In the genomic region with DNA sequence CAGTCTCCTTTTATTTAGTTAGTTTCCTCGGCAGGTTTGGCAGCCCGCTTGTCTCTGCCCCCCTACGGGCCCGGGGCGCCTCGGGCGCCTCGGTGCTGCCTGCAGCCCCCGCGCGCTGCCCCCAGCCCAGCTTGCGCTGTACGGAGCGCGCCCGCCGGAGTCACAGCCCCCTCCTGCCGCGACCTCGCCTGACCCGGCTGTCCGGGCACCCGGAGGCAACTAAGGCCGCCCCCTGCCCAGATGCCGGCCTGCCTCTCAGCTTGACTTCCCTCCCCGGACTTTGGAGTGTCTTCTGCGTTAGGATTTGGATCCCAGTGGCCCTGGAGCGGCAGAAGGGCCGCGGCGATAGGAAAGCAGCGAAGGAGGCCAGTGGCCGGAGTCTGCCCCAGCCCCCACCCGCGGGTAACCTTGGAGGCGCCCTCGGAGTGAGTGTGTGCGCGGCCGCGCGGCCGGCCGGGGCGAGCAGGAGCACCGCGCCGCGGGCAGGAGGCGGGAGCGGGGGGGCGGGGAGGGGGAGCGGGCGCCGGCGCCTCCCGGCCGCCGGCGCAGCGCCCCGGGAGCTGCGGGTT, we compare ENCODE assay signal across 8 cellular contexts. TPM values are rescaled to one million over a fixed set of nuclear protein-coding genes. Genes with fewer than 3 reads are reported as not detected.
DNase-seq lines count a peak whose midpoint lies in the region; ATAC-seq and TF ChIP-seq lines count a peak whose summit lies in the region.

No MANE protein-coding gene starts in this region.

- H3K36me3 Mint-ChIP-seq in Calu3 (ENCODE audit: insufficient read depth, unreplicated experiment) = peaks cover 58% of the 10 kb centered on the region
- H3K36me3 Mint-ChIP-seq in stimulated activated naive CD8-positive, alpha-beta T cell treated with anti-CD3 and anti-CD28 coated beads, Interleukin-15, Interleukin-2, amounts not matched to agents 100 ng/mL and 50 ng/mL, for 24 hours (ENCODE audit: low read depth) = peaks cover 17% of the 10 kb centered on the region

- H3K27me3 Mint-ChIP-seq in Calu3 (ENCODE audit: unreplicated experiment) = no peaks in the 10 kb centered on the region
- peaks cover 47% of the 10 kb centered on the region for H3K27me3 Mint-ChIP-seq in stimulated activated naive CD8-positive, alpha-beta T cell treated with anti-CD3 and anti-CD28 coated beads, Interleukin-15, Interleukin-2, amounts not matched to agents 100 ng/mL and 50 ng/mL, for 24 hours

- H3K4me3 Mint-ChIP-seq in Calu3 (ENCODE audit: low read depth, unreplicated experiment) = peak overlapping the region; percentile 78
- peak overlapping the region; percentile 81 for H3K4me3 Mint-ChIP-seq in stimulated activated naive CD8-positive, alpha-beta T cell treated with anti-CD3 and anti-CD28 coated beads, Interleukin-15, Interleukin-2, amounts not matched to agents 100 ng/mL and 50 ng/mL, for 24 hours

- BruUV-seq in Calu3 (replicated peaks; lab: Mats Ljungman, UMichigan) = no TSS peak

- TF ChIP-seq CTCF in Calu3 (IDR thresholded peaks at IDR 0.05; ENCODE audit: unreplicated experiment) (no peak), choroid plexus epithelial cell (conservative IDR thresholded peaks at IDR 0.05; ENCODE audit: low read depth, low read length) (no peak)

- CTCF ChIA-PET in Calu3 (lab: Charles Lee) = interaction anchor here (2.4 kb wide), 1 partner anchor 105 kb away, joined by 10 read pairs; no protein-coding TSS in a partner anchor

- peak overlapping the region; percentile 69 for H3K4me3 ChIP-seq in choroid plexus epithelial cell (ENCODE audit: low read depth, low read length)

- no peaks in the 10 kb centered on the region for H3K9me3 Mint-ChIP-seq in Calu3 (ENCODE audit: low read depth, unreplicated experiment)
- no peaks in the 10 kb centered on the region for H3K9me3 Mint-ChIP-seq in stimulated activated naive CD8-positive, alpha-beta T cell treated with anti-CD3 and anti-CD28 coated beads, Interleukin-15, Interleukin-2, amounts not matched to agents 100 ng/mL and 50 ng/mL, for 24 hours

- peak; percentile 64 for DNase-seq in Calu3
- DNase-seq in choroid plexus epithelial cell (ENCODE audit: low read depth) = peak; percentile 20
- DNase-seq in left kidney (ENCODE audit: low read depth, low spot score) = peak; percentile 61
- DNase-seq in GM19238 (ENCODE audit: insufficient read length, low spot score) = no peak

- intact Hi-C loops in Calu3 (cut with micrococcal nuclease; ENCODE audit: unreplicated experiment) = no loop called here

- peak overlapping the region; percentile 96 for H3K27ac Mint-ChIP-seq in Calu3 (ENCODE audit: unreplicated experiment)
- H3K27ac Mint-ChIP-seq in stimulated activated naive CD8-positive, alpha-beta T cell treated with anti-CD3 and anti-CD28 coated beads, Interleukin-15, Interleukin-2, amounts not matched to agents 100 ng/mL and 50 ng/mL, for 24 hours = no peak overlapping the region

- ATAC-seq in GM19025 (IDR thresholded peaks at IDR 0.05; ENCODE audit: low read depth, unreplicated experiment) = peak; percentile 57
- peak; percentile 57 for ATAC-seq in HG03175 (IDR thresholded peaks at IDR 0.05; ENCODE audit: unreplicated experiment)
- peak; percentile 60 for ATAC-seq in SK-N-SH treated with all-trans-retinoic acid at 6 μM for 48 hours

- H3K4me1 Mint-ChIP-seq in Calu3 (ENCODE audit: low read depth, unreplicated experiment) = peaks cover 26% of the 10 kb centered on the region
- peaks cover 23% of the 10 kb centered on the region for H3K4me1 Mint-ChIP-seq in stimulated activated naive CD8-positive, alpha-beta T cell treated with anti-CD3 and anti-CD28 coated beads, Interleukin-15, Interleukin-2, amounts not matched to agents 100 ng/mL and 50 ng/mL, for 24 hours (ENCODE audit: low read depth)

TF ChIP-seq in SK-N-SH treated with all-trans-retinoic acid at 6 μM for 48 hours, 23 proteins besides CTCF, POLR2A, EP300 and RAD21:
- TF ChIP-seq TOX (CRISPR knock-in tag; IDR thresholded peaks at IDR 0.05; ENCODE audit: borderline replicate concordance) = no peak
- TF ChIP-seq TCF4 (CRISPR knock-in tag; IDR thresholded peaks at IDR 0.05; ENCODE audit: borderline replicate concordance) = no peak
- no peak for TF ChIP-seq ZFP30 (CRISPR knock-in tag; IDR thresholded peaks at IDR 0.05)
- no peak for TF ChIP-seq BACH2 (CRISPR knock-in tag; IDR thresholded peaks at IDR 0.05; ENCODE audit: borderline replicate concordance)
- no peak for TF ChIP-seq ZNF70 (CRISPR knock-in tag; IDR thresholded peaks at IDR 0.05)
- no peak for TF ChIP-seq SNAI2 (CRISPR knock-in tag; IDR thresholded peaks at IDR 0.05)
- no peak for TF ChIP-seq GLIS3 (CRISPR knock-in tag; IDR thresholded peaks at IDR 0.05)
TF ChIP-seq in SK-N-SH treated with all-trans-retinoic acid at 6 μM for 48 hours: peak in this region for 0.

RNA-seq across cellular contexts. Expression of a gene that starts 7.6 kb away (rescaled TPM):
- total RNA-seq in Calu3 (2022) = 36.8 and 40.2 TPM in 2 replicates

RNA-seq across cellular contexts. Expression of a gene that starts 17.6 kb away (rescaled TPM):
- 94.8 and 104 TPM in 2 replicates for total RNA-seq in Calu3 (2022)
